Comparison of ENCODE assay signal across 8 cellular contexts in the genomic region with DNA sequence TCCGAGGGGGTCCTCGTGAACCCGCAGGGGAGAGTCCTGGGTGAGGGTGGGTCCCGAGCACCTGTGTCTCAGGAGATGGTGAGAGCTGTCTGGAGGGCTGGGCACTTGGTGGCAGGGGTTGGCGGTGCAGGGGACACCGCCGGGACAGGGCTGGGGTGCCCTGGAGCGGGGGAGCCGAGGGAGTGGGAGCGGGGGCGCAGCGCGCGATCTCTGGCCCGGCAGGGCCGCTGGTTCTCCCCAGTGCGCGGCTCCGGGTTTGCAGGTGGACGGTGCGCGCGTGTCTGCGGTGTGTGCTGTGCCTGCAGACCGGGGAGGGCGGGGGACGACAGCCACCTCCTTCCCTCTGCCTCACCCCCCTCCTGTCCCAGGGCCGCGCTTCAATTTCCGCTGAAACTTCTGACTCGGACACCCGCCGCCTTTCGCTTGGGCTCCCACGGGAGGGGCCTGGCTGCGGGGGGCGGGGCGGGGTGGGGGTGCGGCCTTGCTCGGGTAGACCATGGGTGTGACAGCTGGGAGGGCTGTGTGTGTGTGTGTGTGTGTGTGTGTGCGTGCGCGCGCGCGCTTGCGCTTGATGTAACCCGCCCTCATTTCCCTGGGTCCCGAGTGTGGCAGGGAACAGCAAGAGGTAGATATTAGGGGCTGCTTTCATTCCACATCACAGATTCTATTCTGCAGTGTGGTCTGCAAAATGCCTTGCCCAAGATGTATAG. TPM values are rescaled to one million over a fixed set of nuclear protein-coding genes. Genes with fewer than 3 reads are reported as not detected.
DNase-seq lines count a peak whose midpoint lies in the region; ATAC-seq and TF ChIP-seq lines count a peak whose summit lies in the region.

No MANE protein-coding gene starts in this region.

- H3K27ac Mint-ChIP-seq in CD14-positive monocyte: peak overlapping the region in 5 of 7 donors; percentile 10 to 84 (median 58)
- H3K27ac Mint-ChIP-seq in activated T-cell treated with anti-CD3 and anti-CD28 coated beads, Interleukin-2, amount 50 U/mL, for 24 hours: peak overlapping the region; percentile 87
- H3K27ac Mint-ChIP-seq in nephron: no peak overlapping the region
- peak overlapping the region; percentile 98 to 100 for H3K27ac Mint-ChIP-seq in stimulated activated naive CD8-positive, alpha-beta T cell treated with anti-CD3 and anti-CD28 coated beads, Interleukin-15, amount 100 ng/mL, for 72 hours

- H3K9me3 Mint-ChIP-seq in CD14-positive monocyte (peaks cover 0 to 2% (median 0%) of the 10 kb centered on the region in 7 donors), nephron (no peaks in the 10 kb centered on the region)
- H3K9me3 Mint-ChIP-seq in activated T-cell treated with anti-CD3 and anti-CD28 coated beads, Interleukin-2, amount 50 U/mL, for 24 hours: no peaks in the 10 kb centered on the region
- no peaks in the 10 kb centered on the region for H3K9me3 Mint-ChIP-seq in stimulated activated naive CD8-positive, alpha-beta T cell treated with anti-CD3 and anti-CD28 coated beads, Interleukin-15, amount 100 ng/mL, for 72 hours

- peak; percentile 84 for DNase-seq in CD14-positive monocyte (ENCODE audit: low spot score)
- peak; percentile 95 for DNase-seq in OCI-M1 (lab: John Stamatoyannopoulos, UW)
- peak; percentile 81 for DNase-seq in activated T-cell treated with anti-CD3 and anti-CD28 coated beads, Interleukin-2, amount 50 U/mL, for 24 hours
- peak; percentile 90 for DNase-seq in fibroblast of gingiva (ENCODE audit: low read depth)
- DNase-seq in stimulated activated naive CD8-positive, alpha-beta T cell treated with anti-CD3 and anti-CD28 coated beads, Interleukin-15, amount 100 ng/mL, for 72 hours: peak; percentile 84 to 93

- TF ChIP-seq CTCF in CD14-positive monocyte (IDR thresholded peaks at IDR 0.05): no peak
- TF ChIP-seq CTCF in nephron (IDR thresholded peaks at IDR 0.05; ENCODE audit: unreplicated experiment in 3 of 3): no peak

- H3K4me1 Mint-ChIP-seq in CD14-positive monocyte (peaks cover 9% of the 10 kb centered on the region), nephron (no peaks in the 10 kb centered on the region)
- H3K4me1 Mint-ChIP-seq in activated T-cell treated with anti-CD3 and anti-CD28 coated beads, Interleukin-2, amount 50 U/mL, for 24 hours (ENCODE audit: low read depth): peaks cover 27% of the 10 kb centered on the region
- peaks cover 46% of the 10 kb centered on the region for H3K4me1 Mint-ChIP-seq in stimulated activated naive CD8-positive, alpha-beta T cell treated with anti-CD3 and anti-CD28 coated beads, Interleukin-15, amount 100 ng/mL, for 72 hours

- intact Hi-C loops in CD14-positive monocyte (cut with micrococcal nuclease): no loop called here

- H3K4me3 Mint-ChIP-seq in CD14-positive monocyte (peak overlapping the region; percentile 84 to 87), nephron (peak overlapping the region; percentile 73 to 85 (median 82))
- peak overlapping the region; percentile 89 for H3K4me3 Mint-ChIP-seq in activated T-cell treated with anti-CD3 and anti-CD28 coated beads, Interleukin-2, amount 50 U/mL, for 24 hours
- peak overlapping the region; percentile 87 to 96 for H3K4me3 Mint-ChIP-seq in stimulated activated naive CD8-positive, alpha-beta T cell treated with anti-CD3 and anti-CD28 coated beads, Interleukin-15, amount 100 ng/mL, for 72 hours

- H3K36me3 Mint-ChIP-seq in CD14-positive monocyte (peaks cover 5 to 10% of the 10 kb centered on the region in 2 donors), nephron (ENCODE audit: low read depth) (no peaks in the 10 kb centered on the region)
- H3K36me3 Mint-ChIP-seq in activated T-cell treated with anti-CD3 and anti-CD28 coated beads, Interleukin-2, amount 50 U/mL, for 24 hours (ENCODE audit: low read depth): peaks cover 34% of the 10 kb centered on the region

- ATAC-seq in GM19351 (IDR thresholded peaks at IDR 0.05; ENCODE audit: unreplicated experiment) (peak; percentile 66), HG03469 (IDR thresholded peaks at IDR 0.05; ENCODE audit: unreplicated experiment) (peak; percentile 38)
- ATAC-seq in stimulated activated naive CD8-positive, alpha-beta T cell treated with anti-CD3 and anti-CD28 coated beads, Interleukin-15, amount 100 ng/mL, for 72 hours: peak; percentile 74

- H3K27me3 Mint-ChIP-seq in CD14-positive monocyte (ENCODE audit: low read depth in 3 of 3) (peaks cover 0 to 2% (median 1%) of the 10 kb centered on the region in 3 donors), nephron (ENCODE audit: low read depth) (peaks cover 43% of the 10 kb centered on the region)
- H3K27me3 Mint-ChIP-seq in activated T-cell treated with anti-CD3 and anti-CD28 coated beads, Interleukin-2, amount 50 U/mL, for 24 hours: no peaks in the 10 kb centered on the region
- peaks cover 7% of the 10 kb centered on the region for H3K27me3 Mint-ChIP-seq in stimulated activated naive CD8-positive, alpha-beta T cell treated with anti-CD3 and anti-CD28 coated beads, Interleukin-15, amount 100 ng/mL, for 72 hours

RNA-seq across cellular contexts. Expression of a gene that starts 1.2 kb away (rescaled TPM):
- 1 to 10 TPM; 8.0 to 9.4 TPM for polyA plus RNA-seq in CD14-positive monocyte

RNA-seq across cellular contexts. Expression of a gene that starts 26.4 kb away (rescaled TPM):
- 10 to 100 TPM; 66.8 to 70.8 TPM for polyA plus RNA-seq in CD14-positive monocyte

RNA-seq across cellular contexts. Expression of a gene that starts 34.8 kb away (rescaled TPM):
- polyA plus RNA-seq in CD14-positive monocyte: under 1 TPM; 0.09 to 0.56 TPM

RNA-seq across cellular contexts. Expression of a gene that starts 56.4 kb away (rescaled TPM):
- under 1 TPM; 0.03 to 0.12 TPM for polyA plus RNA-seq in CD14-positive monocyte

Comparison
In these comparisons a context has a peak if more than half of its experiments do, and no peak if none do; other contexts are left out.
1. Peak in every context shown above with its lines: DNase-seq and ATAC-seq.
2. H3K27ac Mint-ChIP-seq: peak in CD14-positive monocyte (5 of 7), activated T-cell treated with anti-CD3 and anti-CD28 coated beads, Interleukin-2, amount 50 U/mL, for 24 hours (single experiment) and stimulated activated naive CD8-positive, alpha-beta T cell treated with anti-CD3 and anti-CD28 coated beads, Interleukin-15, amount 100 ng/mL, for 72 hours (2 of 2); none in nephron (0 of 3).